Comparison of ENCODE assay signal across 12 cellular contexts in genomic region chr11:2770556-2771301, GRCh38.
DNase-seq lines count a peak whose midpoint lies in the region; TF ChIP-seq lines count a peak whose summit lies in the region.
"Had no signal": no experiment of that assay in that cellular context is flagged by ENCODE, and none has a peak within 500 bp of the region (broad histone marks: within the 10 kb centered on the region; RNA-seq: fewer than 3 reads in every experiment).

No MANE protein-coding gene starts in this region.

- no peaks in the 10 kb centered on the region for H3K36me3 ChIP-seq in SJCRH30

- peak; percentile 0 for DNase-seq in stimulated activated CD4-positive, alpha-beta T cell treated with anti-CD3 and anti-CD28 coated beads, Interleukin-4, amount 100 ng/mL, for 1 hour
- DNase-seq in stimulated activated CD4-positive, alpha-beta T cell treated with anti-CD3 and anti-CD28 coated beads, Interleukin-2, amount 100 ng/mL, for 48 hours: no peak
- peak in 7 of 10 donors; percentile 1 to 40 (median 16) for DNase-seq in dorsolateral prefrontal cortex
- DNase-seq in mucosa of gallbladder (ENCODE audit: low spot score): peak; percentile 9
- no peak for DNase-seq in G401 (ENCODE audit: low spot score)
- no peak for DNase-seq in SJCRH30
- DNase-seq in HPDE6-E6E7 (ENCODE audit: extremely low spot score): no peak
- DNase-seq in KG1 (lab: John Stamatoyannopoulos, UW): no peak
- DNase-seq: DMS79, NCI-H524 treated with DMSO at 0.1 percent for 48 hours had no signal

- in situ Hi-C loops in G401 (cut with HindIII; ENCODE audit: low sequenced_read_pairs): no loop called here

- no peak overlapping the region for H3K4me3 ChIP-seq in dorsolateral prefrontal cortex
- no peak overlapping the region for H3K4me3 ChIP-seq in SJCRH30
- H3K4me3 ChIP-seq: SK-N-MC had no signal

- no peak for TF ChIP-seq CTCF in dorsolateral prefrontal cortex (IDR thresholded peaks at IDR 0.05 in 54 of 56, conservative IDR thresholded peaks at IDR 0.05 in 2 of 56; ENCODE audit: low read depth in 1 of 56, partially characterized antibody in 56 of 56)

- H3K9me3 ChIP-seq in SJCRH30 (replicated peaks): no peaks in the 10 kb centered on the region
- H3K9me3 ChIP-seq: neutrophil had no signal

- intact Hi-C loops in dorsolateral prefrontal cortex (cut with DNase I): no loop called here

- H3K27ac ChIP-seq in dorsolateral prefrontal cortex (no peak overlapping the region), SJCRH30 (no peak overlapping the region)
- H3K27ac ChIP-seq: neutrophil, SK-N-MC had no signal

- H3K27me3 ChIP-seq in dorsolateral prefrontal cortex: no peaks in the 10 kb centered on the region
- no peaks in the 10 kb centered on the region for H3K27me3 ChIP-seq in SJCRH30
- H3K27me3 ChIP-seq: neutrophil had no signal

- no peaks in the 10 kb centered on the region for H3K4me1 ChIP-seq in SJCRH30

Comparison
In these comparisons a context has a peak if more than half of its experiments do, and no peak if none do; other contexts are left out.
1. DNase-seq: peak in stimulated activated CD4-positive, alpha-beta T cell treated with anti-CD3 and anti-CD28 coated beads, Interleukin-4, amount 100 ng/mL, for 1 hour (single experiment), dorsolateral prefrontal cortex (7 of 10) and mucosa of gallbladder (single experiment); none in stimulated activated CD4-positive, alpha-beta T cell treated with anti-CD3 and anti-CD28 coated beads, Interleukin-2, amount 100 ng/mL, for 48 hours (0 of 2), G401 (single experiment), SJCRH30 (0 of 2), HPDE6-E6E7 (single experiment) and KG1 (single experiment).